ENCODE assay signal across 12 cellular contexts in genomic region chr2:200735061-200735460, GRCh38.
DNase-seq lines count a peak whose midpoint lies in the region; ATAC-seq and FAIRE-seq lines count a peak whose summit lies in the region.
"Had no signal": no experiment of that assay in that cellular context is flagged by ENCODE, and none has a peak within 500 bp of the region (broad histone marks: within the 10 kb centered on the region; RNA-seq: fewer than 3 reads in every experiment).

No MANE protein-coding gene starts in this region.

- peak; percentile 8 for DNase-seq in stimulated activated naive CD4-positive, alpha-beta T cell treated with Interleukin-2 at 50 U/mL for 16 hours (lab: John Stamatoyannopoulos, UW)
- no peak for DNase-seq in stimulated activated naive CD4-positive, alpha-beta T cell (lab: John Stamatoyannopoulos, UW)
- peak; percentile 45 to 46 for DNase-seq in activated T-cell treated with anti-CD3 and anti-CD28 coated beads, Interleukin-2, amount 50 U/mL, for 48 hours
- DNase-seq in kidney tubule cell (ENCODE audit: low spot score) (peak; percentile 57), RCC 7860 (ENCODE audit: low spot score) (no peak)
- DNase-seq: cerebellar nuclear complex, left lung, NCI-H1694 treated with DMSO at 0.1 percent for 48 hours, spleen, T-helper 9 cell had no signal

- ATAC-seq in HG02759 (IDR thresholded peaks at IDR 0.05; ENCODE audit: unreplicated experiment) (no peak), HG03442 (IDR thresholded peaks at IDR 0.05; ENCODE audit: unreplicated experiment) (no peak)

- no peak for FAIRE-seq in RCC 7860 (lab: Jason Lieb, UNC)

Comparison
In these comparisons a context has a peak if more than half of its experiments do, and no peak if none do; other contexts are left out.
1. DNase-seq: peak in stimulated activated naive CD4-positive, alpha-beta T cell treated with Interleukin-2 at 50 U/mL for 16 hours (single experiment), activated T-cell treated with anti-CD3 and anti-CD28 coated beads, Interleukin-2, amount 50 U/mL, for 48 hours (2 of 2) and kidney tubule cell (single experiment); none in stimulated activated naive CD4-positive, alpha-beta T cell (0 of 6) and RCC 7860 (single experiment).